15 cellular contexts compared by ENCODE assay signal in the genomic region with DNA sequence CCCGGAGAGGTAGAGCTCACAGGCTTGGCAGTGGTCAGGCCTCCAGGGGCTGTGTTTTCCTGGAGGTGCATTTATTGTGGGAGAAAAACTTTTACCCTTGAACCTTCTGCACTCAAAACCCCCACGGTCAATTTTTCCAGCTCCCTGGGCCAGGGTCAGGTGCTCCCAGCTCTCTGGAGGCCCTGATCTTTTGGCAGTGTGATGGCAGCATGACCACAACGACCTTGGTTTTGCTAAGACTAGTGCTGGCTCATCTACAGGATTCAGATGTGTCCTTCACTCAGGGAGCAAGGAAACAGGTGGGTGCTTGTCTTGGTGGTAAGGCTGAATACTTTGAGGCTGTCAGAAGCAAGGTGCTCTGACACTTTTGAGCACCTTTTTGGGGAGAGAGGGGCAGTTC.
DNase-seq lines count a peak whose midpoint lies in the region; ATAC-seq and TF ChIP-seq lines count a peak whose summit lies in the region.
"Had no signal": no experiment of that assay in that cellular context is flagged by ENCODE, and none has a peak within 500 bp of the region (broad histone marks: within the 10 kb centered on the region; RNA-seq: fewer than 3 reads in every experiment).

No MANE protein-coding gene starts in this region.

- H2AFZ ChIP-seq in GM23338: no peak overlapping the region

- TF ChIP-seq CTCF in heart left ventricle (IDR thresholded peaks at IDR 0.05) (no peak), type B pancreatic cell (conservative IDR thresholded peaks at IDR 0.05) (no peak), GM23338 (conservative IDR thresholded peaks at IDR 0.05; ENCODE audit: low read depth in 2 of 2) (no peak)

- H3K9me3 Mint-ChIP-seq in activated CD8-positive, alpha-beta T cell treated with anti-CD3 and anti-CD28 coated beads, Interleukin-2, amount 10 ng/mL, durations not matched to agents 7 days and 5 days (ENCODE audit: insufficient read depth): no peaks in the 10 kb centered on the region
- H3K9me3 Mint-ChIP-seq in immature natural killer cell (no peaks in the 10 kb centered on the region), type B pancreatic cell (no peaks in the 10 kb centered on the region), GM23338 (peaks cover 24% of the 10 kb centered on the region)
- H3K9me3 Mint-ChIP-seq: CD8-positive, alpha-beta T cell; HFFc6 had no signal

- H3K27ac ChIP-seq in heart left ventricle (peak overlapping the region in 7 of 12 donors; percentile 11 to 81 (median 67)), GM23338 (ENCODE audit: low read depth) (no peak overlapping the region)
- H3K27ac ChIP-seq: C4-2B had no signal

- no peak for TF ChIP-seq POLR2A in heart left ventricle (IDR thresholded peaks at IDR 0.05)

- H3K4me1 Mint-ChIP-seq in activated CD8-positive, alpha-beta T cell treated with anti-CD3 and anti-CD28 coated beads, Interleukin-2, amount 10 ng/mL, durations not matched to agents 7 days and 5 days (ENCODE audit: low read depth): no peaks in the 10 kb centered on the region
- H3K4me1 Mint-ChIP-seq in immature natural killer cell (peaks cover 0 to 2% of the 10 kb centered on the region in 2 donors), type B pancreatic cell (ENCODE audit: unreplicated experiment) (no peaks in the 10 kb centered on the region), GM23338 (no peaks in the 10 kb centered on the region; the same call in 2 of the 3 replicates)
- H3K4me1 Mint-ChIP-seq: B cell had no signal

- H3K4me2 ChIP-seq in GM23338: no peak overlapping the region

- peaks cover 82% of the 10 kb centered on the region for H3K36me3 Mint-ChIP-seq in activated CD8-positive, alpha-beta T cell treated with anti-CD3 and anti-CD28 coated beads, Interleukin-2, amount 10 ng/mL, durations not matched to agents 7 days and 5 days (ENCODE audit: low read depth)
- H3K36me3 Mint-ChIP-seq in immature natural killer cell (peaks cover 62 to 81% (median 66%) of the 10 kb centered on the region in 3 donors), type B pancreatic cell (peaks cover 49% of the 10 kb centered on the region), GM23338 (ENCODE audit: low read depth) (peaks cover 62% of the 10 kb centered on the region)

- no peaks in the 10 kb centered on the region for H3K9me2 ChIP-seq in GM23338 (ENCODE audit: insufficient read depth)

- no peaks in the 10 kb centered on the region for H3K27me3 Mint-ChIP-seq in activated CD8-positive, alpha-beta T cell treated with anti-CD3 and anti-CD28 coated beads, Interleukin-2, amount 10 ng/mL, durations not matched to agents 7 days and 5 days (ENCODE audit: low read depth)
- H3K27me3 Mint-ChIP-seq in immature natural killer cell (ENCODE audit: low read depth in 3 of 3) (no peaks in the 10 kb centered on the region), type B pancreatic cell (no peaks in the 10 kb centered on the region), GM23338 (ENCODE audit: insufficient read depth, low read depth, poor library complexity) (peaks cover 4% of the 10 kb centered on the region)
- H3K27me3 Mint-ChIP-seq: B cell had no signal

- no peaks in the 10 kb centered on the region; the same call in none of the 2 replicates for H4K20me1 ChIP-seq in GM23338 (replicated peaks; ENCODE audit: insufficient read depth)

- DNase-seq in heart left ventricle (peak in 2 of 5 donors; percentile 36 to 48), cardiac septum (ENCODE audit: low spot score) (no peak), immature natural killer cell (no peak), NCI-H774 (lab: John Stamatoyannopoulos, UW) (no peak), type B pancreatic cell (ENCODE audit: extremely low spot score, unreplicated experiment) (no peak), GM23338 (ENCODE audit: low spot score) (no peak)
- no peak for DNase-seq in activated CD8-positive, alpha-beta T cell treated with anti-CD3 and anti-CD28 coated beads, Interleukin-2, amount 10 ng/mL, durations not matched to agents 7 days and 5 days
- DNase-seq: CD8-positive, alpha-beta T cell; COR-L47; DND-41; GDM1; HCEC 1CT; HFFc6 had no signal

- peak overlapping the region; percentile 6 for H3K27ac Mint-ChIP-seq in activated CD8-positive, alpha-beta T cell treated with anti-CD3 and anti-CD28 coated beads, Interleukin-2, amount 10 ng/mL, durations not matched to agents 7 days and 5 days
- H3K27ac Mint-ChIP-seq in immature natural killer cell (peak overlapping the region in 4 of 6 donors; percentile 4 to 72 (median 60)), type B pancreatic cell (no peak overlapping the region), GM23338 (no peak overlapping the region)
- H3K27ac Mint-ChIP-seq: B cell; CD8-positive, alpha-beta T cell; HFFc6 had no signal

- no peak overlapping the region for H3K4me3 Mint-ChIP-seq in activated CD8-positive, alpha-beta T cell treated with anti-CD3 and anti-CD28 coated beads, Interleukin-2, amount 10 ng/mL, durations not matched to agents 7 days and 5 days
- H3K4me3 Mint-ChIP-seq in immature natural killer cell (no peak overlapping the region), type B pancreatic cell (no peak overlapping the region), GM23338 (no peak overlapping the region)
- H3K4me3 Mint-ChIP-seq: B cell; CD8-positive, alpha-beta T cell; HFFc6 had no signal

- intact Hi-C loops in heart left ventricle (cut with DNase I): no loop called here
- intact Hi-C loops in cardiac septum (cut with DNase I): no loop called here

- ATAC-seq in heart left ventricle (peak; percentile 72 to 86 (median 84)), GM23338 (no peak)
- no peak for ATAC-seq in activated CD8-positive, alpha-beta T cell treated with anti-CD3 and anti-CD28 coated beads, Interleukin-2, amount 10 ng/mL, durations not matched to agents 7 days and 5 days
- ATAC-seq: CD8-positive, alpha-beta T cell had no signal

- no peaks in the 10 kb centered on the region for H3F3A ChIP-seq in GM23338 (replicated peaks; ENCODE audit: low read depth)

- H3K4me3 ChIP-seq in heart left ventricle (no peak overlapping the region), GM23338 (no peak overlapping the region)

- CTCF ChIA-PET in activated CD8-positive, alpha-beta T cell treated with anti-CD3 and anti-CD28 coated beads, Interleukin-2, amount 10 ng/mL, durations not matched to agents 7 days and 5 days (lab: Charles Lee): interaction anchor here (1.7 kb wide), 1 partner anchor 82 kb away, joined by 4 read pairs; no protein-coding TSS in a partner anchor

- 53 to 81% (median 71%) methylated on average over 3 of the region's 3 CpGs for WGBS in heart left ventricle, 4 donors

- POLR2A ChIA-PET in activated CD8-positive, alpha-beta T cell treated with anti-CD3 and anti-CD28 coated beads, Interleukin-2, amount 10 ng/mL, durations not matched to agents 7 days and 5 days (lab: Charles Lee): no interaction called here

- H3K4me1 ChIP-seq in heart left ventricle: peaks cover 0 to 7% (median 0%) of the 10 kb centered on the region in 12 donors
- H3K4me1 ChIP-seq in GM23338 (ENCODE audit: insufficient read depth): no peaks in the 10 kb centered on the region

- H3K9me3 ChIP-seq in heart left ventricle: no peaks in the 10 kb centered on the region

- H3K79me2 ChIP-seq in GM23338 (replicated peaks; ENCODE audit: insufficient read depth): no peaks in the 10 kb centered on the region

- no peaks in the 10 kb centered on the region for H3K27me3 ChIP-seq in heart left ventricle
- H3K27me3 ChIP-seq in GM23338 (ENCODE audit: insufficient read depth): no peaks in the 10 kb centered on the region

- peaks cover 0 to 86% (median 70%) of the 10 kb centered on the region in 9 donors for H3K36me3 ChIP-seq in heart left ventricle
- H3K36me3 ChIP-seq in GM23338 (ENCODE audit: insufficient read depth): peaks cover 22% of the 10 kb centered on the region

TF ChIP-seq in GM23338, 12 proteins besides CTCF, POLR2A, EP300 and RAD21 (continues in another document):
- TF ChIP-seq STAT1 (IDR thresholded peaks at IDR 0.05; ENCODE audit: unreplicated experiment): no peak

Comparison
In these comparisons a context has a peak if more than half of its experiments do, and no peak if none do; other contexts are left out.
1. ATAC-seq: peak in heart left ventricle (4 of 4); none in activated CD8-positive, alpha-beta T cell treated with anti-CD3 and anti-CD28 coated beads, Interleukin-2, amount 10 ng/mL, durations not matched to agents 7 days and 5 days (single experiment) and GM23338 (single experiment).
2. H3K27ac Mint-ChIP-seq: peak in activated CD8-positive, alpha-beta T cell treated with anti-CD3 and anti-CD28 coated beads, Interleukin-2, amount 10 ng/mL, durations not matched to agents 7 days and 5 days (single experiment) and immature natural killer cell (4 of 6); none in type B pancreatic cell (single experiment) and GM23338 (single experiment).